Comparison of ENCODE assay signal across 21 cellular contexts in the genomic region with DNA sequence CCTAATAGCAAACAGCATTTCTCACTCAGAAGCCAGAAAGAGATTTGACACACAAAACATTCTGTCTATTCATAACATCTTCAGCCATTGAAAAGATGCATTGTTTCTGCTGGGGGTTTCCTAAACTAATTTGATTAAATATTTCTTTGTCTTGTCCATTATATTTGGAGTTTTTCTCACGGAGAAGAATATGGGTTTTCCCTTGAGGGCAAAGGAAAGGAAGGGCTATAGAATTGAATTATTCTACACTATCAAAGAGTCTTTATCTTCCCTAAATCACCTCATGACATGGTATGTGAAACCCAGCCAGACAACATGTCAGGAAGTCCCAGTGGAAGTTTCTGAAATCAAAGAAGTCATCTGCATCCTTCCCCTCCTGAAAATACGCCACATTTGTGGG.
"Had no signal": no experiment of that assay in that cellular context is flagged by ENCODE, and none has a peak within 500 bp of the region (broad histone marks: within the 10 kb centered on the region; RNA-seq: fewer than 3 reads in every experiment).

No MANE protein-coding gene starts in this region.

- H3K4me1 ChIP-seq: colonic mucosa, esophagus muscularis mucosa, heart right ventricle, left lung, lower lobe of right lung had no signal

- H3K9me3 ChIP-seq: colonic mucosa, esophagus muscularis mucosa, gastrocnemius medialis, heart right ventricle, left lung, lower lobe of right lung, mucosa of descending colon had no signal

- H3K27ac Mint-ChIP-seq: dendritic cell treated with granulocyte-macrophage colony-stimulating factor and Interleukin-4, amounts not matched to agents 40 ng/mL and 50 ng/mL, for 4 days; effector memory CD8-positive, alpha-beta T cell; endodermal cell; mesothelial cell of epicardium had no signal

- H3K4me3 ChIP-seq: colonic mucosa, esophagus muscularis mucosa, gastrocnemius medialis, heart right ventricle, left lung, lower lobe of right lung, mucosa of descending colon had no signal

- DNase-seq: colonic mucosa; cortex of kidney; effector CD8-positive, alpha-beta T cell; effector memory CD8-positive, alpha-beta T cell; endodermal cell; foreskin keratinocyte; gastrocnemius medialis; glutamatergic neuron; head of caudate nucleus; heart right ventricle; hippocampal formation; left cardiac atrium; left lung; left ventricle myocardium superior; lower lobe of right lung; mesenchymal stem cell; mucosa of descending colon; naive B cell had no signal

- H3K9me3 Mint-ChIP-seq: dendritic cell treated with granulocyte-macrophage colony-stimulating factor and Interleukin-4, amounts not matched to agents 40 ng/mL and 50 ng/mL, for 4 days; effector memory CD8-positive, alpha-beta T cell; endodermal cell; mesothelial cell of epicardium had no signal

- H3K27ac ChIP-seq: colonic mucosa, esophagus muscularis mucosa, foreskin keratinocyte, gastrocnemius medialis, heart right ventricle, left lung, lower lobe of right lung had no signal

- H3K36me3 ChIP-seq: colonic mucosa, esophagus muscularis mucosa, gastrocnemius medialis, heart right ventricle, left lung, lower lobe of right lung had no signal

- H3K4me1 Mint-ChIP-seq: naive B cell had no signal

- H3K27me3 ChIP-seq: colonic mucosa, foreskin keratinocyte, gastrocnemius medialis, left lung had no signal

- H3K4me3 Mint-ChIP-seq: dendritic cell treated with granulocyte-macrophage colony-stimulating factor and Interleukin-4, amounts not matched to agents 40 ng/mL and 50 ng/mL, for 4 days; effector memory CD8-positive, alpha-beta T cell; endodermal cell; mesothelial cell of epicardium; naive B cell had no signal

- H3K36me3 Mint-ChIP-seq: naive B cell had no signal
